Comparison of ENCODE assay signal across 15 cellular contexts in genomic region chr9:94996638-94997037, GRCh38.
A peak's percentile ranks its signal among the peaks of the same experiment; 100 is the strongest.
DNase-seq lines count a peak whose midpoint lies in the region; ATAC-seq and TF ChIP-seq lines count a peak whose summit lies in the region.
"Had no signal": no experiment of that assay in that cellular context is flagged by ENCODE, and none has a peak within 500 bp of the region (broad histone marks: within the 10 kb centered on the region; RNA-seq: fewer than 3 reads in every experiment).

No MANE protein-coding gene starts in this region.

- H3K4me1 Mint-ChIP-seq in nephron = peaks cover 80% of the 10 kb centered on the region
- H3K4me1 Mint-ChIP-seq in CD4-positive, alpha-beta memory T cell = no peaks in the 10 kb centered on the region
- H3K4me1 Mint-ChIP-seq: activated naive CD8-positive, alpha-beta T cell treated with anti-CD3 and anti-CD28 coated beads, Interleukin-2, amount 10 ng/mL, durations not matched to agents 7 days and 5 days had no signal

- peak overlapping the region; percentile 96 to 98 (median 96) for H3K27ac Mint-ChIP-seq in nephron
- H3K27ac Mint-ChIP-seq in CD4-positive, alpha-beta memory T cell = no peak overlapping the region
- H3K27ac Mint-ChIP-seq: activated naive CD8-positive, alpha-beta T cell treated with anti-CD3 and anti-CD28 coated beads, Interleukin-2, amount 10 ng/mL, durations not matched to agents 7 days and 5 days had no signal

- H3K79me2 ChIP-seq in trophoblast cell (ENCODE audit: control insufficient read depth, insufficient read depth, low read length, poor library complexity) = no peaks in the 10 kb centered on the region

- no peak overlapping the region for H2BK120ac ChIP-seq in trophoblast cell (ENCODE audit: insufficient read depth, low read length, poor library complexity)

- H2AFZ ChIP-seq in trophoblast cell (ENCODE audit: insufficient read depth, low read length, poor library complexity) = no peak overlapping the region

- POLR2A ChIA-PET in CD4-positive, alpha-beta memory T cell (lab: Charles Lee; ENCODE audit: partially characterized antibody) = no interaction called here

- 83 to 94% (median 92%) methylated on average over 1 of the region's 1 CpG for WGBS in adrenal gland, 4 donors
- WGBS in thyroid gland, 2 donors = 33 to 50% methylated on average over 1 of the region's 1 CpG
- WGBS in trophoblast cell (ENCODE audit: extremely low coverage, insufficient coverage, insufficient read length) = no CpG with 5 or more reads among the region's 1 CpG

- no peak overlapping the region for H4K8ac ChIP-seq in trophoblast cell (ENCODE audit: low read depth, low read length)

- DNase-seq in adrenal gland (no peak), fibroblast of the aortic adventitia (ENCODE audit: low read depth) (peak; percentile 9), thyroid gland (no peak), trophoblast cell (no peak), 8988T (no peak)
- DNase-seq in CD4-positive, alpha-beta memory T cell = no peak
- DNase-seq: activated CD4-positive, CD25-positive, alpha-beta regulatory T cell treated with anti-CD3 and anti-CD28 coated beads, Interleukin-2, amount 50 U/mL, for 72 hours; activated naive CD8-positive, alpha-beta T cell treated with anti-CD3 and anti-CD28 coated beads, Interleukin-2, amount 10 ng/mL, durations not matched to agents 7 days and 5 days; NCI-H1092; NCI-H446; PC-3; spleen had no signal

- H3K23ac ChIP-seq in trophoblast cell (ENCODE audit: low read length) = no peak overlapping the region

- CTCF ChIA-PET in CD4-positive, alpha-beta memory T cell (lab: Charles Lee; ENCODE audit: partially characterized antibody) = no interaction called here

- no peak overlapping the region for H4K91ac ChIP-seq in trophoblast cell (ENCODE audit: low read depth, low read length)

- H3K79me1 ChIP-seq in trophoblast cell (ENCODE audit: low read length) = peaks cover 2% of the 10 kb centered on the region

- TF ChIP-seq CTCF in adrenal gland (IDR thresholded peaks at IDR 0.05) (no peak), fibroblast of the aortic adventitia (IDR thresholded peaks at IDR 0.05; ENCODE audit: insufficient read depth, low read length) (no peak), nephron (IDR thresholded peaks at IDR 0.05; ENCODE audit: unreplicated experiment in 3 of 3) (no peak), thyroid gland (IDR thresholded peaks at IDR 0.05) (no peak)

- TF ChIP-seq POLR2A in adrenal gland (IDR thresholded peaks at IDR 0.05) = no peak
- no peak for TF ChIP-seq POLR2A in thyroid gland (IDR thresholded peaks at IDR 0.05)

- H3K4me2 ChIP-seq in trophoblast cell (ENCODE audit: low read length) = no peak overlapping the region

- intact Hi-C loops in adrenal gland (cut with DNase I) = no loop called here
- intact Hi-C loops in thyroid gland (cut with DNase I) = loop anchor here (10.0 kb wide), 1 partner anchor 112 kb away; no protein-coding TSS in a partner anchor
- intact Hi-C loops in CD4-positive, alpha-beta memory T cell (cut with micrococcal nuclease) = no loop called here

- no peaks in the 10 kb centered on the region for H3K9me3 Mint-ChIP-seq in nephron
- no peaks in the 10 kb centered on the region for H3K9me3 Mint-ChIP-seq in CD4-positive, alpha-beta memory T cell
- H3K9me3 Mint-ChIP-seq: activated naive CD8-positive, alpha-beta T cell treated with anti-CD3 and anti-CD28 coated beads, Interleukin-2, amount 10 ng/mL, durations not matched to agents 7 days and 5 days had no signal

- H3K9me3 ChIP-seq in adrenal gland (replicated peaks in 1 of 3) (no peaks in the 10 kb centered on the region), thyroid gland (no peaks in the 10 kb centered on the region), trophoblast cell (ENCODE audit: insufficient read depth, low read depth, low read length) (no peaks in the 10 kb centered on the region)
- H3K9me3 ChIP-seq in CD4-positive, alpha-beta memory T cell (ENCODE audit: control insufficient read depth in 1 of 2, low read length in 2 of 2) = no peaks in the 10 kb centered on the region
- H3K9me3 ChIP-seq: BE2C, spleen had no signal

- H3K27me3 Mint-ChIP-seq in nephron (ENCODE audit: low read depth) = no peaks in the 10 kb centered on the region
- H3K27me3 Mint-ChIP-seq in CD4-positive, alpha-beta memory T cell = peaks cover 11% of the 10 kb centered on the region in 2 donors

- H2BK12ac ChIP-seq in trophoblast cell (ENCODE audit: low read length) = no peak overlapping the region

- H3K27me3 ChIP-seq in adrenal gland (no peaks in the 10 kb centered on the region), thyroid gland (no peaks in the 10 kb centered on the region), trophoblast cell (ENCODE audit: insufficient read depth, low read length) (no peaks in the 10 kb centered on the region)
- H3K27me3 ChIP-seq in CD4-positive, alpha-beta memory T cell (ENCODE audit: insufficient read depth, low read length) = no peaks in the 10 kb centered on the region
- H3K27me3 ChIP-seq: BE2C had no signal

- no peaks in the 10 kb centered on the region for H3K36me3 Mint-ChIP-seq in nephron (ENCODE audit: low read depth)
- peaks cover 0 to 26% of the 10 kb centered on the region in 2 donors for H3K36me3 Mint-ChIP-seq in CD4-positive, alpha-beta memory T cell
- H3K36me3 Mint-ChIP-seq: activated naive CD8-positive, alpha-beta T cell treated with anti-CD3 and anti-CD28 coated beads, Interleukin-2, amount 10 ng/mL, durations not matched to agents 7 days and 5 days had no signal

- H3K4me3 ChIP-seq in adrenal gland (no peak overlapping the region), fibroblast of the aortic adventitia (ENCODE audit: low read depth, low read length) (no peak overlapping the region), thyroid gland (replicated peaks in 1 of 3) (no peak overlapping the region), trophoblast cell (ENCODE audit: low read depth, low read length) (no peak overlapping the region)
- no peak overlapping the region for H3K4me3 ChIP-seq in CD4-positive, alpha-beta memory T cell (ENCODE audit: low read length in 2 of 2)
- H3K4me3 ChIP-seq: spleen had no signal

- H3K4ac ChIP-seq in trophoblast cell (ENCODE audit: low read depth, low read length) = no peak overlapping the region

- H2AK5ac ChIP-seq in trophoblast cell (ENCODE audit: low read length) = no peak overlapping the region

- no peak overlapping the region for H3K18ac ChIP-seq in trophoblast cell (ENCODE audit: low read length)

- peaks cover 12 to 39% of the 10 kb centered on the region in 2 donors for H3K4me1 ChIP-seq in adrenal gland (replicated peaks in 1 of 2)
- H3K4me1 ChIP-seq in thyroid gland = peaks cover 29 to 43% of the 10 kb centered on the region in 2 donors
- H3K4me1 ChIP-seq in trophoblast cell (ENCODE audit: control insufficient read depth in 1 of 2, insufficient read depth in 2 of 2, low read length in 2 of 2) = peaks cover 0 to 2% of the 10 kb centered on the region in 2 experiments
- no peaks in the 10 kb centered on the region for H3K4me1 ChIP-seq in CD4-positive, alpha-beta memory T cell (ENCODE audit: insufficient read depth, low read length)

- no peak for ATAC-seq in GM19351 (IDR thresholded peaks at IDR 0.05; ENCODE audit: unreplicated experiment)
- ATAC-seq: PC-3 had no signal

- H3K4me3 Mint-ChIP-seq in nephron = peak overlapping the region in 1 of 3 experiments; percentile 7
- H3K4me3 Mint-ChIP-seq in CD4-positive, alpha-beta memory T cell = no peak overlapping the region
- H3K4me3 Mint-ChIP-seq: activated naive CD8-positive, alpha-beta T cell treated with anti-CD3 and anti-CD28 coated beads, Interleukin-2, amount 10 ng/mL, durations not matched to agents 7 days and 5 days had no signal

- H2BK5ac ChIP-seq in trophoblast cell (ENCODE audit: low read depth, low read length, poor library complexity) = no peak overlapping the region

- H3K36me3 ChIP-seq in adrenal gland (replicated peaks in 1 of 2) (no peaks in the 10 kb centered on the region), thyroid gland (no peaks in the 10 kb centered on the region), trophoblast cell (ENCODE audit: control insufficient read depth in 1 of 2, insufficient read depth in 2 of 2, low read length in 2 of 2) (no peaks in the 10 kb centered on the region)
- no peaks in the 10 kb centered on the region for H3K36me3 ChIP-seq in CD4-positive, alpha-beta memory T cell (ENCODE audit: insufficient read depth, low read length)
- H3K36me3 ChIP-seq: BE2C had no signal

- no peak overlapping the region for H3K9ac ChIP-seq in trophoblast cell (ENCODE audit: low read length)

- H3K27ac ChIP-seq in adrenal gland (peak overlapping the region in 3 of 5 donors; percentile 6 to 77 (median 69)), thyroid gland (peak overlapping the region; percentile 86 to 89 (median 88)), trophoblast cell (ENCODE audit: low read depth, low read length) (no peak overlapping the region)
- no peak overlapping the region for H3K27ac ChIP-seq in CD4-positive, alpha-beta memory T cell (ENCODE audit: low read depth, low read length)

- H4K12ac ChIP-seq in trophoblast cell (ENCODE audit: low read depth, low read length) = no peak overlapping the region

- no peak overlapping the region for H3K14ac ChIP-seq in trophoblast cell (ENCODE audit: low read length)

Comparison
In these comparisons a context has a peak if more than half of its experiments do, and no peak if none do; other contexts are left out.
1. H3K27ac ChIP-seq: peak in adrenal gland (3 of 5) and thyroid gland (3 of 3); none in trophoblast cell (single experiment) and CD4-positive, alpha-beta memory T cell (single experiment).
2. H3K27ac Mint-ChIP-seq: peak in nephron (3 of 3); none in CD4-positive, alpha-beta memory T cell (0 of 7).